ENCODE assay signal across 23 cellular contexts in the genomic region with DNA sequence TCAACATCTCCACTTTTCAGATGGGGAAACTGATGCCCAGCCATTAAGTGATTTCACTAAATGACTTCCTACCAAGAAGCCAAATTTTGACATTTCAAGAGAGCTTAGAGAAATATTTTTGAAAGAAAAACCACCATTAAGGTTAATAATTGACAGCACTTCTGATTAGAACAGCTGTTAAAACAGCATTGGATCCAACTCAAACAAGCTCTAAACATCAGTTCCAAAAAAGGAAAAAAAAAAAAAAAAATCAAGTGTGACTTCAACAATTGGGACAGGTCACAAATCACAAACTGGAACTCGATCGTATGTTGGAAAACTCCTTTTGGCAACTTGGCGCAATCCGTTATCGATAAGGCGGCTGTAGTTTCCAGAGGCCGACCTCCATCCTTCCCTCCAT.
"Had no signal": no experiment of that assay in that cellular context is flagged by ENCODE, and none has a peak within 500 bp of the region (broad histone marks: within the 10 kb centered on the region; RNA-seq: fewer than 3 reads in every experiment).

No MANE protein-coding gene starts in this region.

- H3K27me3 ChIP-seq: breast epithelium, heart left ventricle, left lung, spleen, tibial nerve had no signal

- H3K27me3 Mint-ChIP-seq: activated naive CD4-positive, alpha-beta T cell treated with anti-CD3 and anti-CD28 coated beads, Interleukin-2, amount 50 U/mL, for 24 hours; activated naive CD8-positive, alpha-beta T cell treated with anti-CD3 and anti-CD28 coated beads, Interleukin-2, amount 50 U/mL, for 24 hours had no signal

- DNase-seq: activated CD4-positive, alpha-beta T cell treated with anti-CD3 and anti-CD28 coated beads for 4 hours; activated CD4-positive, alpha-beta T cell treated with anti-CD3 and anti-CD28 coated beads, Interleukin-2, amount 50 U/mL, for 4 hours; activated CD8-positive, alpha-beta memory T cell treated with anti-CD3 and anti-CD28 coated beads, Interleukin-2, amount 50 U/mL, for 4 hours; activated gamma-delta T cell treated with Interleukin-2 at 50 U/mL for 16 hours; activated naive CD8-positive, alpha-beta T cell treated with anti-CD3 and anti-CD28 coated beads, Interleukin-2, amount 50 U/mL, for 24 hours; activated T-cell treated with anti-CD3 and anti-CD28 coated beads, Interleukin-2, amount 50 U/mL, for 1 hour; amygdala; central memory CD4-positive, alpha-beta T cell; foreskin fibroblast; kidney glomerular epithelial cell; left lung; mucosa of descending colon; psoas muscle; spleen; stimulated activated naive CD4-positive, alpha-beta T cell had no signal

- H3K9me3 ChIP-seq: breast epithelium, heart left ventricle, left lung, mucosa of descending colon, psoas muscle, spleen, tibial nerve had no signal

- FAIRE-seq: endothelial cell of umbilical vein had no signal

- H3K4me3 ChIP-seq: breast epithelium, heart left ventricle, left lung, lung, mucosa of descending colon, psoas muscle, spleen, tibial nerve had no signal

- H3K4me3 Mint-ChIP-seq: activated naive CD4-positive, alpha-beta T cell treated with anti-CD3 and anti-CD28 coated beads, Interleukin-2, amount 50 U/mL, for 24 hours; activated naive CD8-positive, alpha-beta T cell treated with anti-CD3 and anti-CD28 coated beads, Interleukin-2, amount 50 U/mL, for 24 hours; natural killer cell treated with Interleukin-12 subunit alpha and Interleukin-12 subunit beta and Interleukin-15 and Interleukin-18, amount 100 ng/mL, for 72 hours had no signal

- H3K27ac ChIP-seq: breast epithelium, left lung, psoas muscle, spleen had no signal

- H3K4me1 ChIP-seq: breast epithelium had no signal

- H3K9me3 Mint-ChIP-seq: activated naive CD4-positive, alpha-beta T cell treated with anti-CD3 and anti-CD28 coated beads, Interleukin-2, amount 50 U/mL, for 24 hours; activated naive CD8-positive, alpha-beta T cell treated with anti-CD3 and anti-CD28 coated beads, Interleukin-2, amount 50 U/mL, for 24 hours; natural killer cell treated with Interleukin-12 subunit alpha and Interleukin-12 subunit beta and Interleukin-15 and Interleukin-18, amount 100 ng/mL, for 72 hours had no signal

- ATAC-seq: activated naive CD8-positive, alpha-beta T cell treated with anti-CD3 and anti-CD28 coated beads, Interleukin-2, amount 50 U/mL, for 24 hours; esophagus mucosa; heart left ventricle; natural killer cell treated with Interleukin-12 subunit alpha and Interleukin-12 subunit beta and Interleukin-15 and Interleukin-18, amount 100 ng/mL, for 72 hours had no signal

- H3K27ac Mint-ChIP-seq: activated naive CD4-positive, alpha-beta T cell treated with anti-CD3 and anti-CD28 coated beads, Interleukin-2, amount 50 U/mL, for 24 hours; activated naive CD8-positive, alpha-beta T cell treated with anti-CD3 and anti-CD28 coated beads, Interleukin-2, amount 50 U/mL, for 24 hours; natural killer cell treated with Interleukin-12 subunit alpha and Interleukin-12 subunit beta and Interleukin-15 and Interleukin-18, amount 100 ng/mL, for 72 hours had no signal
